23 cellular contexts compared by ENCODE assay signal in genomic region chr13:33189470-33189869, GRCh38.
DNase-seq lines count a peak whose midpoint lies in the region; FAIRE-seq and TF ChIP-seq lines count a peak whose summit lies in the region.
"Had no signal": no experiment of that assay in that cellular context is flagged by ENCODE, and none has a peak within 500 bp of the region (broad histone marks: within the 10 kb centered on the region; RNA-seq: fewer than 3 reads in every experiment).

No MANE protein-coding gene starts in this region.

- no peak overlapping the region for H3K4me2 ChIP-seq in endothelial cell of umbilical vein (ENCODE audit: insufficient read depth, low read length)
- no peak overlapping the region for H3K4me2 ChIP-seq in mesendoderm (ENCODE audit: low read length)
- H3K4me2 ChIP-seq: hepatocyte, smooth muscle cell had no signal

- CTCF ChIA-PET in endothelial cell of umbilical vein (lab: Charles Lee) = no interaction called here

- no peak overlapping the region for H2AK5ac ChIP-seq in mesendoderm (ENCODE audit: low read length)

- no peaks in the 10 kb centered on the region for H3K9me3 ChIP-seq in endothelial cell of umbilical vein (replicated peaks; ENCODE audit: control insufficient read depth, insufficient read depth, low read length)
- H3K9me3 ChIP-seq in sigmoid colon = no peaks in the 10 kb centered on the region
- H3K9me3 ChIP-seq: lower lobe of right lung had no signal

- H3K27ac ChIP-seq in ACC112 (ENCODE audit: low read depth, low read length) (peak overlapping the region; percentile 84), endothelial cell of umbilical vein (ENCODE audit: insufficient read depth, low read depth, low read length) (peak overlapping the region; percentile 28), sigmoid colon (peak overlapping the region; percentile 55 to 88 (median 76)), mesendoderm (ENCODE audit: low read depth, low read length) (no peak overlapping the region)
- H3K27ac ChIP-seq: hepatocyte, lower lobe of right lung, WERI-Rb-1 had no signal

- H3K4me3 Mint-ChIP-seq in HFFc6 = no peak overlapping the region; the same call in 1 of the 2 replicates
- H3K4me3 Mint-ChIP-seq: activated CD4-positive, alpha-beta memory T cell treated with anti-CD3 and anti-CD28 coated beads, Interleukin-2, amount 10 ng/mL, durations not matched to agents 7 days and 5 days; activated T-cell treated with anti-CD3 and anti-CD28 coated beads, Interleukin-2, amount 50 U/mL, for 24 hours; CD4-positive, alpha-beta T cell; natural killer cell had no signal

- no peak for TF ChIP-seq POLR2A in endothelial cell of umbilical vein (IDR thresholded peaks at IDR 0.05; ENCODE audit: low read depth, low read length)
- no peak for TF ChIP-seq POLR2A in sigmoid colon (IDR thresholded peaks at IDR 0.05)

- peaks cover 90% of the 10 kb centered on the region for H3K4me1 Mint-ChIP-seq in HFFc6 (ENCODE audit: low read depth)

- BruUV-seq in endothelial cell of umbilical vein (replicated peaks; lab: Mats Ljungman, UMichigan) = no TSS peak

- H3K9me3 Mint-ChIP-seq in HFFc6 = no peaks in the 10 kb centered on the region
- H3K9me3 Mint-ChIP-seq: activated CD4-positive, alpha-beta memory T cell treated with anti-CD3 and anti-CD28 coated beads, Interleukin-2, amount 10 ng/mL, durations not matched to agents 7 days and 5 days; activated T-cell treated with anti-CD3 and anti-CD28 coated beads, Interleukin-2, amount 50 U/mL, for 24 hours; CD4-positive, alpha-beta T cell; natural killer cell had no signal

- H2BK5ac ChIP-seq in mesendoderm (ENCODE audit: low read length) = no peak overlapping the region

- H3K79me2 ChIP-seq in ACC112 (ENCODE audit: control insufficient read depth, insufficient read depth, low read length, unreplicated experiment) (peaks cover 87% of the 10 kb centered on the region), endothelial cell of umbilical vein (ENCODE audit: control insufficient read depth, insufficient read depth, low read length) (peaks cover 69% of the 10 kb centered on the region), mesendoderm (ENCODE audit: control insufficient read depth, insufficient read depth, low read length) (no peaks in the 10 kb centered on the region)

- no peak overlapping the region for H3K23ac ChIP-seq in mesendoderm (ENCODE audit: low read length)

- no peak overlapping the region for H3K4ac ChIP-seq in mesendoderm (ENCODE audit: low read depth, low read length)

- no peak overlapping the region for H2AFZ ChIP-seq in ACC112 (ENCODE audit: low read length, unreplicated experiment)
- H2AFZ ChIP-seq in endothelial cell of umbilical vein (ENCODE audit: low read depth, low read length) = no peak overlapping the region
- H2AFZ ChIP-seq: hepatocyte had no signal

- no peak overlapping the region for H2BK120ac ChIP-seq in mesendoderm (ENCODE audit: low read depth, low read length)

- dilution Hi-C loops in endothelial cell of umbilical vein (cut with MboI; ENCODE audit: extremely low pct_ligation_motif_present, low sequenced_read_pairs) = no loop called here

- no peaks in the 10 kb centered on the region for H4K20me1 ChIP-seq in endothelial cell of umbilical vein (replicated peaks; ENCODE audit: control insufficient read depth, extremely low read depth, insufficient read depth, low read length)

- WGBS in sigmoid colon, 2 donors = 93 to 96% methylated on average over 6 of the region's 6 CpGs
- WGBS in mesendoderm (ENCODE audit: extremely low coverage, insufficient coverage, low lambda C conversion rate) = no CpG with 5 or more reads among the region's 6 CpGs

- H3K36me3 ChIP-seq in ACC112 (ENCODE audit: insufficient read depth, low read length) = peaks cover 7% of the 10 kb centered on the region; the same call in 1 of the 2 replicates
- no peaks in the 10 kb centered on the region for H3K36me3 ChIP-seq in endothelial cell of umbilical vein (ENCODE audit: control insufficient read depth in 2 of 2, extremely low read depth in 1 of 2, insufficient read depth in 2 of 2, low read length in 2 of 2)
- H3K36me3 ChIP-seq in sigmoid colon = no peaks in the 10 kb centered on the region
- no peaks in the 10 kb centered on the region for H3K36me3 ChIP-seq in mesendoderm (ENCODE audit: control insufficient read depth, insufficient read depth, low read length)
- H3K36me3 ChIP-seq: lower lobe of right lung, WERI-Rb-1 had no signal

- no peaks in the 10 kb centered on the region for H3K9me1 ChIP-seq in endothelial cell of umbilical vein (replicated peaks; ENCODE audit: control insufficient read depth, extremely low read depth, insufficient read depth, low read length)

- intact Hi-C loops in endothelial cell of umbilical vein (cut with micrococcal nuclease) = loop anchor here (10.0 kb wide), 1 partner anchor 605 kb away; the partner anchor contains the start of gene PDS5B
- intact Hi-C loops in sigmoid colon (cut with DNase I) = no loop called here

- no peaks in the 10 kb centered on the region for H3K79me1 ChIP-seq in mesendoderm (ENCODE audit: low read length)

- no peak for FAIRE-seq in endothelial cell of umbilical vein (lab: Jason Lieb, UNC)

- H3K18ac ChIP-seq in mesendoderm (ENCODE audit: low read length) = no peak overlapping the region

- no peak overlapping the region for H3K4me3 ChIP-seq in ACC112 (ENCODE audit: low read depth, low read length)
- no peak overlapping the region for H3K4me3 ChIP-seq in endothelial cell of umbilical vein (replicated peaks in 1 of 3; ENCODE audit: insufficient read depth in 1 of 3, low read depth in 1 of 3, low read length in 3 of 3)
- no peak overlapping the region for H3K4me3 ChIP-seq in sigmoid colon
- no peak overlapping the region for H3K4me3 ChIP-seq in mesendoderm (ENCODE audit: low read length)
- H3K4me3 ChIP-seq: hepatocyte, lower lobe of right lung, smooth muscle cell had no signal

- DNase-seq in HFFc6 (no peak), endothelial cell of umbilical vein (ENCODE audit: low read depth, low spot score) (no peak), sigmoid colon (no peak), NCI-H1417 (lab: John Stamatoyannopoulos, UW) (no peak), NCI-H128 (lab: John Stamatoyannopoulos, UW; ENCODE audit: unreplicated experiment) (no peak), GDM1 (lab: John Stamatoyannopoulos, UW) (no peak), mesendoderm (no peak)
- DNase-seq: activated CD4-positive, alpha-beta memory T cell treated with anti-CD3 and anti-CD28 coated beads, Interleukin-2, amount 10 ng/mL, durations not matched to agents 7 days and 5 days; activated naive CD4-positive, alpha-beta T cell treated with anti-CD3 and anti-CD28 coated beads, Interleukin-2, amount 50 U/mL, for 16 hours; activated T-cell treated with anti-CD3 and anti-CD28 coated beads, Interleukin-2, amount 50 U/mL, for 24 hours; aorta; CD4-positive, alpha-beta T cell; effector memory CD4-positive, alpha-beta T cell; lower lobe of right lung; natural killer cell; NCI-H1092; NCI-H524 treated with DMSO at 0.1 percent for 48 hours; T-helper 2 cell; WERI-Rb-1 had no signal

- no peak overlapping the region for H3K56ac ChIP-seq in mesendoderm (ENCODE audit: low read length)

- no peak for TF ChIP-seq EP300 in sigmoid colon (IDR thresholded peaks at IDR 0.05)

- H4K8ac ChIP-seq in mesendoderm (ENCODE audit: low read depth, low read length) = no peak overlapping the region

- TF ChIP-seq CTCF in HFFc6 (IDR thresholded peaks at IDR 0.05) = no peak
- no peak for TF ChIP-seq CTCF in endothelial cell of umbilical vein (IDR thresholded peaks at IDR 0.05; ENCODE audit: extremely low read depth in 1 of 2, insufficient read depth in 1 of 2, low read depth in 1 of 2, low read length in 2 of 2)
- no peak for TF ChIP-seq CTCF in sigmoid colon (IDR thresholded peaks at IDR 0.05)

- H3K4me1 ChIP-seq in ACC112 (ENCODE audit: control insufficient read depth, insufficient read depth, low read length, unreplicated experiment) = peaks cover 82% of the 10 kb centered on the region
- H3K4me1 ChIP-seq in endothelial cell of umbilical vein (ENCODE audit: control insufficient read depth, extremely low read depth, insufficient read depth, low read length) = peaks cover 62% of the 10 kb centered on the region
- H3K4me1 ChIP-seq in sigmoid colon = peaks cover 0 to 100% (median 89%) of the 10 kb centered on the region in 4 donors
- peaks cover 5% of the 10 kb centered on the region for H3K4me1 ChIP-seq in mesendoderm (ENCODE audit: control insufficient read depth, low read depth, low read length)

- no peaks in the 10 kb centered on the region for H3K27me3 Mint-ChIP-seq in HFFc6 (ENCODE audit: insufficient read depth)

- H3K9ac ChIP-seq in endothelial cell of umbilical vein (replicated peaks; ENCODE audit: extremely low read depth, insufficient read depth, low read length) (no peak overlapping the region), mesendoderm (ENCODE audit: low read length) (no peak overlapping the region)

- H4K5ac ChIP-seq in mesendoderm (ENCODE audit: low read length) = no peak overlapping the region

- H3K36me3 Mint-ChIP-seq in HFFc6 (ENCODE audit: low read depth) = peaks cover 40% of the 10 kb centered on the region
- H3K36me3 Mint-ChIP-seq: natural killer cell had no signal

- H3K27me3 ChIP-seq in ACC112 (ENCODE audit: insufficient read depth, low read length) (no peaks in the 10 kb centered on the region), endothelial cell of umbilical vein (ENCODE audit: control insufficient read depth in 2 of 2, insufficient read depth in 2 of 2, low read length in 2 of 2) (no peaks in the 10 kb centered on the region), sigmoid colon (no peaks in the 10 kb centered on the region), mesendoderm (ENCODE audit: insufficient read depth, low read length, poor library complexity) (no peaks in the 10 kb centered on the region)
- H3K27me3 ChIP-seq: hepatocyte had no signal

- POLR2A ChIA-PET in endothelial cell of umbilical vein (lab: Charles Lee) = no interaction called here

- H2BK15ac ChIP-seq in mesendoderm (replicated peaks; ENCODE audit: low read depth) = no peak overlapping the region

- peak overlapping the region; percentile 86 for H3K27ac Mint-ChIP-seq in HFFc6
- H3K27ac Mint-ChIP-seq: activated CD4-positive, alpha-beta memory T cell treated with anti-CD3 and anti-CD28 coated beads, Interleukin-2, amount 10 ng/mL, durations not matched to agents 7 days and 5 days; activated T-cell treated with anti-CD3 and anti-CD28 coated beads, Interleukin-2, amount 50 U/mL, for 24 hours; CD4-positive, alpha-beta T cell; natural killer cell; progenitor cell of endocrine pancreas had no signal

TF ChIP-seq in endothelial cell of umbilical vein, 7 proteins besides CTCF, POLR2A, EP300 and RAD21:
- TF ChIP-seq EZH2 (IDR thresholded peaks at IDR 0.05; ENCODE audit: borderline replicate concordance, low read depth, low read length, severe bottlenecking) = no peak
